Comparison of ENCODE assay signal across 23 cellular contexts in genomic region chr15:73291441-73291840, GRCh38.
"Had no signal": no experiment of that assay in that cellular context is flagged by ENCODE, and none has a peak within 500 bp of the region (broad histone marks: within the 10 kb centered on the region; RNA-seq: fewer than 3 reads in every experiment).

No MANE protein-coding gene starts in this region.

- H3K9me3 ChIP-seq: stomach, suprapubic skin, testis, thoracic aorta, thyroid gland, tibial artery, tibial nerve, transverse colon, upper lobe of left lung, upper lobe of right lung, uterus, vagina had no signal

- DNase-seq: stimulated activated CD4-positive, alpha-beta T cell treated with anti-CD3 and anti-CD28 coated beads, Interleukin-2, amount 100 ng/mL, for 48 hours; stimulated activated CD4-positive, alpha-beta T cell treated with anti-CD3 and anti-CD28 coated beads, Interleukin-4, amount 100 ng/mL, for 1 hour; stimulated activated CD4-positive, alpha-beta T cell treated with anti-CD3 and anti-CD28 coated beads, Interleukin-4, amount 100 ng/mL, for 24 hours; stimulated activated CD4-positive, alpha-beta T cell treated with anti-CD3 and anti-CD28 coated beads, Interleukin-4, amount 100 ng/mL, for 4 hours; stimulated activated CD8-positive, alpha-beta memory T cell treated with anti-CD3 and anti-CD28 coated beads, Interleukin-4, amount 100 ng/mL, for 48 hours; stimulated activated naive B cell treated with anti-CD40 and anti-IgM and Interleukin-4, amounts not matched to agents 10 μg/mL and 1 μg/mL and 100 μg/mL, for 72 hours; stimulated activated naive CD4-positive, alpha-beta T cell; stimulated activated naive CD4-positive, alpha-beta T cell treated with Interleukin-2 at 50 U/mL for 16 hours; stimulated activated naive CD8-positive, alpha-beta T cell treated with anti-CD3 and anti-CD28 coated beads, Interleukin-15, amount 100 ng/mL, for 72 hours; stimulated activated naive CD8-positive, alpha-beta T cell treated with anti-CD3 and anti-CD28 coated beads, Interleukin-15, Interleukin-2, amounts not matched to agents 100 U/mL and 50 U/mL, for 24 hours; stomach; substantia nigra; testis; thyroid gland; tibial artery; transverse colon; upper lobe of left lung; upper lobe of right lung; uterus had no signal

- H3K36me3 ChIP-seq: uterus had no signal

- H3K4me1 ChIP-seq: stomach, suprapubic skin, testis, thyroid gland, tibial artery, tibial nerve, upper lobe of right lung, uterus, vagina had no signal

- H3K27me3 ChIP-seq: stomach, suprapubic skin, testis, thyroid gland, tibial artery, tibial nerve, transverse colon, upper lobe of left lung, upper lobe of right lung, uterus, vagina had no signal

- H3K4me3 ChIP-seq: stomach, suprapubic skin, testis, thoracic aorta, thyroid gland, tibial artery, tibial nerve, transverse colon, upper lobe of left lung, upper lobe of right lung, uterus, vagina had no signal

- H3K27ac ChIP-seq: stomach, suprapubic skin, testis, thoracic aorta, thyroid gland, tibial artery, tibial nerve, transverse colon, upper lobe of left lung, upper lobe of right lung, uterus, vagina had no signal
